Comparison of ENCODE assay signal across 8 cellular contexts in genomic region chr12:57750561-57751431, GRCh38. TPM values are rescaled to one million over a fixed set of nuclear protein-coding genes. Genes with fewer than 3 reads are reported as not detected.
DNase-seq lines count a peak whose midpoint lies in the region; ATAC-seq, FAIRE-seq and TF ChIP-seq lines count a peak whose summit lies in the region.

No MANE protein-coding gene starts in this region.

- H3K27ac Mint-ChIP-seq in T-helper 17 cell: peak overlapping the region; percentile 96

- peaks cover 48% of the 10 kb centered on the region for H3K4me1 Mint-ChIP-seq in T-helper 17 cell

- H3K4me3 Mint-ChIP-seq in T-helper 17 cell: peak overlapping the region; percentile 94

- H3K4me3 ChIP-seq in fibroblast of mammary gland (ENCODE audit: control insufficient read depth, low read depth, low read length) (peak overlapping the region; percentile 89), rectal smooth muscle tissue (ENCODE audit: low read length) (peak overlapping the region; percentile 84)

- FAIRE-seq in GM12891 (lab: Jason Lieb, UNC): peak; percentile 40

- TF ChIP-seq POLR2A in GM12891 (IDR thresholded peaks at IDR 0.05; ENCODE audit: low read depth, low read length): no peak

- H3K27me3 Mint-ChIP-seq in T-helper 17 cell: no peaks in the 10 kb centered on the region

- DNase-seq in GM12891 (ENCODE audit: insufficient read length, low spot score): no peak
- DNase-seq in T-helper 17 cell: no peak
- no peak for DNase-seq in fibroblast of mammary gland (ENCODE audit: low read depth)
- no peak for DNase-seq in NCI-H146 (lab: John Stamatoyannopoulos, UW)
- no peak for DNase-seq in NCI-H1048 (lab: John Stamatoyannopoulos, UW)
- no peak for DNase-seq in Kasumi-1 (lab: John Stamatoyannopoulos, UW)
- DNase-seq in UCSD-AML1 (lab: John Stamatoyannopoulos, UW; ENCODE audit: unreplicated experiment): no peak

- H3K9me3 ChIP-seq in T-helper 17 cell (ENCODE audit: control insufficient read depth, low read length, poor library complexity, severe bottlenecking): no peaks in the 10 kb centered on the region

- no peak for TF ChIP-seq CTCF in fibroblast of mammary gland (conservative IDR thresholded peaks at IDR 0.05; ENCODE audit: control insufficient read depth, insufficient read depth, low read depth, low read length)

- peaks cover 17% of the 10 kb centered on the region for H3K4me1 ChIP-seq in rectal smooth muscle tissue (ENCODE audit: control insufficient read depth, insufficient read depth, low read length)

- H3K9ac ChIP-seq in rectal smooth muscle tissue (ENCODE audit: low read length): no peak overlapping the region

- H3K27ac ChIP-seq in rectal smooth muscle tissue (ENCODE audit: low read depth, low read length): peak overlapping the region; percentile 84

- no peaks in the 10 kb centered on the region for H3K36me3 Mint-ChIP-seq in T-helper 17 cell (ENCODE audit: low read depth)

- peaks cover 17% of the 10 kb centered on the region for H3K36me3 ChIP-seq in rectal smooth muscle tissue (ENCODE audit: control insufficient read depth, insufficient read depth, low read length)

- no peaks in the 10 kb centered on the region for H3K27me3 ChIP-seq in rectal smooth muscle tissue (ENCODE audit: control insufficient read depth, insufficient read depth, low read length)

- ATAC-seq in T-helper 17 cell: no peak

TF ChIP-seq in GM12891, 5 proteins besides CTCF, POLR2A, EP300 and RAD21:
- TF ChIP-seq TAF1 (IDR thresholded peaks at IDR 0.05; ENCODE audit: low read depth, low read length) (no peak), SPI1 (IDR thresholded peaks at IDR 0.05; ENCODE audit: low read depth, low read length) (no peak), PAX5 (IDR thresholded peaks at IDR 0.05; ENCODE audit: insufficient read depth, low read length, severe bottlenecking) (no peak), POU2F2 (IDR thresholded peaks at IDR 0.05; ENCODE audit: low read depth, low read length) (no peak), POLR2AphosphoS5 (IDR thresholded peaks at IDR 0.05; ENCODE audit: low read depth, low read length) (no peak; the same call in 1 of the 2 replicates)

RNA-seq across cellular contexts. Expression of gene CDK4, which starts 1.3 kb away (rescaled TPM):
- polyA plus RNA-seq in GM12891 (2012; ENCODE audit: low read depth, missing spikeins): 100 TPM
- total RNA-seq in T-helper 17 cell: 10 to 100 TPM; 20.8 to 21.3 TPM

RNA-seq across cellular contexts. Expression of gene MARCHF9, which starts 4.1 kb away (rescaled TPM):
- 6.8 TPM for polyA plus RNA-seq in GM12891 (2012; ENCODE audit: low read depth, missing spikeins)
- 10 to 100 TPM; 45.3 to 62.4 TPM for total RNA-seq in T-helper 17 cell

RNA-seq across cellular contexts. Expression of gene TSPAN31, which starts 6.0 kb away (rescaled TPM):
- polyA plus RNA-seq in GM12891 (2012; ENCODE audit: low read depth, missing spikeins): 24.1 TPM
- 10 to 100 TPM in 1 of 2 donors, 1 to 10 TPM in 1; 9.6 to 11.8 TPM for total RNA-seq in T-helper 17 cell

RNA-seq across cellular contexts. Expression of gene AGAP2, which starts 12.3 kb away (rescaled TPM):
- polyA plus RNA-seq in GM12891 (2012; ENCODE audit: low read depth, missing spikeins): 6.3 TPM
- total RNA-seq in T-helper 17 cell: 10 to 100 TPM; 46.5 to 57.6 TPM

RNA-seq across cellular contexts. Expression of gene CYP27B1, which starts 16.1 kb away (rescaled TPM):
- polyA plus RNA-seq in GM12891 (2012; ENCODE audit: low read depth, missing spikeins): 0.85 TPM
- total RNA-seq in T-helper 17 cell: 1 to 10 TPM; 1.4 to 1.7 TPM
